8 cellular contexts compared by ENCODE assay signal in genomic region chr3:27483117-27484001, GRCh38. TPM values are rescaled to one million over a fixed set of nuclear protein-coding genes. Genes with fewer than 3 reads are reported as not detected.
DNase-seq lines count a peak whose midpoint lies in the region; ATAC-seq and TF ChIP-seq lines count a peak whose summit lies in the region.

No MANE protein-coding gene starts in this region.

- H3K9ac ChIP-seq in adipocyte (ENCODE audit: low read length): peak overlapping the region; percentile 97

- peak overlapping the region; percentile 95 to 99 for H3K27ac ChIP-seq in right atrium auricular region
- H3K27ac ChIP-seq in prostate gland: peak overlapping the region; percentile 92 to 96

- no peaks in the 10 kb centered on the region for H3K27me3 ChIP-seq in adipocyte (replicated peaks; ENCODE audit: control insufficient read depth, insufficient read depth, low read length)
- H3K27me3 ChIP-seq in right atrium auricular region: no peaks in the 10 kb centered on the region
- no peaks in the 10 kb centered on the region for H3K27me3 ChIP-seq in prostate gland (replicated peaks; ENCODE audit: insufficient read depth)

- DNase-seq in Daoy (ENCODE audit: low read depth) (peak; percentile 71), SK-N-DZ (ENCODE audit: low spot score) (peak; percentile 67), adipocyte (ENCODE audit: low read depth) (peak; percentile 73), right atrium auricular region (ENCODE audit: low spot score) (peak; percentile 76), prostate gland (ENCODE audit: low spot score) (peak; percentile 35), DMS153 treated with DMSO at 0.1 percent for 48 hours (lab: John Stamatoyannopoulos, UW; ENCODE audit: unreplicated experiment) (no peak)

- WGBS in prostate gland: under 1% methylated on average over 49 of the region's 74 CpGs

- H3K36me3 ChIP-seq in adipocyte (ENCODE audit: control insufficient read depth, insufficient read depth, low read length, severe bottlenecking): no peaks in the 10 kb centered on the region
- no peaks in the 10 kb centered on the region for H3K36me3 ChIP-seq in right atrium auricular region
- no peaks in the 10 kb centered on the region for H3K36me3 ChIP-seq in prostate gland

- no peaks in the 10 kb centered on the region for H3K9me3 ChIP-seq in adipocyte (ENCODE audit: control insufficient read depth, low read length)
- no peaks in the 10 kb centered on the region for H3K9me3 ChIP-seq in right atrium auricular region
- H3K9me3 ChIP-seq in prostate gland: no peaks in the 10 kb centered on the region

- intact Hi-C loops in prostate gland (cut with DNase I): loop anchor here (5.0 to 10.0 kb wide), 2 partner anchors 49 to 111 kb away; no protein-coding TSS in a partner anchor

- H3K4me3 ChIP-seq in adipocyte (ENCODE audit: low read length): peak overlapping the region; percentile 98
- H3K4me3 ChIP-seq in right atrium auricular region: peak overlapping the region; percentile 91 to 93
- peak overlapping the region; percentile 88 to 89 for H3K4me3 ChIP-seq in prostate gland

- ATAC-seq in GM19467 (IDR thresholded peaks at IDR 0.05; ENCODE audit: unreplicated experiment): peak; percentile 17
- ATAC-seq in HG03571 (IDR thresholded peaks at IDR 0.05; ENCODE audit: unreplicated experiment): peak; percentile 27

- no peak for TF ChIP-seq CTCF in right atrium auricular region (IDR thresholded peaks at IDR 0.05)
- TF ChIP-seq CTCF in prostate gland (IDR thresholded peaks at IDR 0.05): no peak

- H3K4me1 ChIP-seq in adipocyte (ENCODE audit: control insufficient read depth, insufficient read depth, low read length) (peaks cover 20% of the 10 kb centered on the region), right atrium auricular region (peaks cover 0 to 27% of the 10 kb centered on the region in 2 donors), prostate gland (replicated peaks) (no peaks in the 10 kb centered on the region)

- peak; percentile 18 for TF ChIP-seq POLR2A in prostate gland (IDR thresholded peaks at IDR 0.05)

RNA-seq across cellular contexts. Expression of gene SLC4A7, which starts 0.8 kb away (rescaled TPM):
- total RNA-seq in Daoy (2014; rRNA removed; shearing (Covaris generic)): 49.2 and 63.0 TPM in 2 replicates
- 44.7 and 50.1 TPM in 2 replicates for polyA plus RNA-seq in SK-N-DZ (2014; cell fraction: cytosol; rRNA removed)
- 67.4 and 70.9 TPM in 2 replicates for polyA plus RNA-seq in SK-N-DZ (2014; cell fraction: nucleus; rRNA removed)
- 10 to 100 TPM; 14.4 to 25.6 TPM for total RNA-seq in right atrium auricular region
- 10 to 100 TPM; 23.5 to 31.1 TPM for total RNA-seq in prostate gland
